Comparison of ENCODE assay signal across 9 cellular contexts in genomic region chr4:74376888-74377483, GRCh38. TPM values are rescaled to one million over a fixed set of nuclear protein-coding genes. Genes with fewer than 3 reads are reported as not detected.
DNase-seq lines count a peak whose midpoint lies in the region; ATAC-seq, FAIRE-seq and TF ChIP-seq lines count a peak whose summit lies in the region.
"Had no signal": no experiment of that assay in that cellular context is flagged by ENCODE, and none has a peak within 500 bp of the region (broad histone marks: within the 10 kb centered on the region; RNA-seq: fewer than 3 reads in every experiment).

No MANE protein-coding gene starts in this region.

- 43 to 51% methylated on average over 4 of the region's 4 CpGs for WGBS in pancreas, 2 donors

- H3K27ac Mint-ChIP-seq in stimulated activated naive CD8-positive, alpha-beta T cell treated with anti-CD3 and anti-CD28 coated beads, Interleukin-15, amount 100 ng/mL, for 72 hours: peak overlapping the region in 1 of 2 donors; percentile 40
- H3K27ac Mint-ChIP-seq: activated naive CD4-positive, alpha-beta T cell treated with anti-CD3 and anti-CD28 coated beads, Interleukin-2, amount 50 U/mL, for 24 hours had no signal

- H3K4me1 Mint-ChIP-seq in stimulated activated naive CD8-positive, alpha-beta T cell treated with anti-CD3 and anti-CD28 coated beads, Interleukin-15, amount 100 ng/mL, for 72 hours: no peaks in the 10 kb centered on the region
- H3K4me1 Mint-ChIP-seq: activated naive CD4-positive, alpha-beta T cell treated with anti-CD3 and anti-CD28 coated beads, Interleukin-2, amount 50 U/mL, for 24 hours had no signal

- H3K36me3 ChIP-seq in pancreas: no peaks in the 10 kb centered on the region

- H3K9me3 ChIP-seq in pancreas: no peaks in the 10 kb centered on the region

- H3K4me3 Mint-ChIP-seq in stimulated activated naive CD8-positive, alpha-beta T cell treated with anti-CD3 and anti-CD28 coated beads, Interleukin-15, amount 100 ng/mL, for 72 hours: no peak overlapping the region
- H3K4me3 Mint-ChIP-seq: activated naive CD4-positive, alpha-beta T cell treated with anti-CD3 and anti-CD28 coated beads, Interleukin-2, amount 50 U/mL, for 24 hours had no signal

- no peak overlapping the region for H3K27ac ChIP-seq in pancreas

- peak; percentile 74 for TF ChIP-seq CTCF in fibroblast of mammary gland (conservative IDR thresholded peaks at IDR 0.05; ENCODE audit: control insufficient read depth, insufficient read depth, low read depth, low read length)
- peak in 3 of 4 donors; percentile 24 to 40 (median 38) for TF ChIP-seq CTCF in pancreas (IDR thresholded peaks at IDR 0.05)

- intact Hi-C loops in pancreas (cut with DNase I): loop anchor here in 1 of 3 donors (10.0 kb wide), 1 partner anchor 298 kb away; no protein-coding TSS in a partner anchor

- ATAC-seq in stimulated activated naive CD8-positive, alpha-beta T cell treated with anti-CD3 and anti-CD28 coated beads, Interleukin-15, amount 100 ng/mL, for 72 hours: peak; percentile 70
- no peak for ATAC-seq in stimulated activated naive CD8-positive, alpha-beta T cell treated with anti-CD3 and anti-CD28 coated beads, Interleukin-15, Interleukin-2, amounts not matched to agents 100 U/mL and 50 U/mL, for 24 hours
- peak; percentile 71 for ATAC-seq in HG03460 (IDR thresholded peaks at IDR 0.05; ENCODE audit: unreplicated experiment)
- ATAC-seq in pancreas: peak; percentile 74 to 88 (median 86)
- ATAC-seq in GM18909 (IDR thresholded peaks at IDR 0.05; ENCODE audit: poor library complexity, unreplicated experiment): no peak

- H3K9me3 Mint-ChIP-seq in stimulated activated naive CD8-positive, alpha-beta T cell treated with anti-CD3 and anti-CD28 coated beads, Interleukin-15, amount 100 ng/mL, for 72 hours: no peaks in the 10 kb centered on the region
- H3K9me3 Mint-ChIP-seq: activated naive CD4-positive, alpha-beta T cell treated with anti-CD3 and anti-CD28 coated beads, Interleukin-2, amount 50 U/mL, for 24 hours had no signal

- H3K27me3 Mint-ChIP-seq in stimulated activated naive CD8-positive, alpha-beta T cell treated with anti-CD3 and anti-CD28 coated beads, Interleukin-15, amount 100 ng/mL, for 72 hours: peaks cover 1% of the 10 kb centered on the region

- peak; percentile 97 for FAIRE-seq in pancreas (lab: Jason Lieb, UNC)

- no peak for DNase-seq in stimulated activated naive CD8-positive, alpha-beta T cell treated with anti-CD3 and anti-CD28 coated beads, Interleukin-15, amount 100 ng/mL, for 72 hours
- no peak for DNase-seq in stimulated activated naive CD8-positive, alpha-beta T cell treated with anti-CD3 and anti-CD28 coated beads, Interleukin-15, Interleukin-2, amounts not matched to agents 100 U/mL and 50 U/mL, for 24 hours
- DNase-seq in SHP77 treated with DMSO at 0.1 percent for 48 hours (lab: John Stamatoyannopoulos, UW): peak; percentile 28
- DNase-seq in fibroblast of mammary gland (ENCODE audit: low read depth): peak; percentile 85
- no peak for DNase-seq in pancreas
- no peak for DNase-seq in NCI-H524 treated with DMSO at 0.1 percent for 48 hours (lab: John Stamatoyannopoulos, UW)

- H3K4me1 ChIP-seq in pancreas: no peaks in the 10 kb centered on the region

- H3K27me3 ChIP-seq in pancreas: peaks cover 0 to 3% (median 0%) of the 10 kb centered on the region in 4 donors

- H3K4me3 ChIP-seq in fibroblast of mammary gland (ENCODE audit: control insufficient read depth, low read depth, low read length) (no peak overlapping the region), pancreas (no peak overlapping the region)

RNA-seq across cellular contexts. Expression of gene EREG, which starts 12.0 kb away (rescaled TPM):
- under 1 TPM in 3 of 6 donors, not detected in 3; 0.06 to 0.09 (median 0.09) TPM for total RNA-seq in pancreas
- polyA plus RNA-seq in pancreas: not detected

Comparison
In these comparisons a context has a peak if more than half of its experiments do, and no peak if none do; other contexts are left out.
1. ATAC-seq: peak in stimulated activated naive CD8-positive, alpha-beta T cell treated with anti-CD3 and anti-CD28 coated beads, Interleukin-15, amount 100 ng/mL, for 72 hours (single experiment), HG03460 (single experiment) and pancreas (4 of 4); none in stimulated activated naive CD8-positive, alpha-beta T cell treated with anti-CD3 and anti-CD28 coated beads, Interleukin-15, Interleukin-2, amounts not matched to agents 100 U/mL and 50 U/mL, for 24 hours (single experiment) and GM18909 (single experiment).
2. DNase-seq: peak in SHP77 treated with DMSO at 0.1 percent for 48 hours (single experiment) and fibroblast of mammary gland (single experiment); none in stimulated activated naive CD8-positive, alpha-beta T cell treated with anti-CD3 and anti-CD28 coated beads, Interleukin-15, amount 100 ng/mL, for 72 hours (0 of 2), stimulated activated naive CD8-positive, alpha-beta T cell treated with anti-CD3 and anti-CD28 coated beads, Interleukin-15, Interleukin-2, amounts not matched to agents 100 U/mL and 50 U/mL, for 24 hours (single experiment), pancreas (0 of 6) and NCI-H524 treated with DMSO at 0.1 percent for 48 hours (single experiment).